In the genomic region with DNA sequence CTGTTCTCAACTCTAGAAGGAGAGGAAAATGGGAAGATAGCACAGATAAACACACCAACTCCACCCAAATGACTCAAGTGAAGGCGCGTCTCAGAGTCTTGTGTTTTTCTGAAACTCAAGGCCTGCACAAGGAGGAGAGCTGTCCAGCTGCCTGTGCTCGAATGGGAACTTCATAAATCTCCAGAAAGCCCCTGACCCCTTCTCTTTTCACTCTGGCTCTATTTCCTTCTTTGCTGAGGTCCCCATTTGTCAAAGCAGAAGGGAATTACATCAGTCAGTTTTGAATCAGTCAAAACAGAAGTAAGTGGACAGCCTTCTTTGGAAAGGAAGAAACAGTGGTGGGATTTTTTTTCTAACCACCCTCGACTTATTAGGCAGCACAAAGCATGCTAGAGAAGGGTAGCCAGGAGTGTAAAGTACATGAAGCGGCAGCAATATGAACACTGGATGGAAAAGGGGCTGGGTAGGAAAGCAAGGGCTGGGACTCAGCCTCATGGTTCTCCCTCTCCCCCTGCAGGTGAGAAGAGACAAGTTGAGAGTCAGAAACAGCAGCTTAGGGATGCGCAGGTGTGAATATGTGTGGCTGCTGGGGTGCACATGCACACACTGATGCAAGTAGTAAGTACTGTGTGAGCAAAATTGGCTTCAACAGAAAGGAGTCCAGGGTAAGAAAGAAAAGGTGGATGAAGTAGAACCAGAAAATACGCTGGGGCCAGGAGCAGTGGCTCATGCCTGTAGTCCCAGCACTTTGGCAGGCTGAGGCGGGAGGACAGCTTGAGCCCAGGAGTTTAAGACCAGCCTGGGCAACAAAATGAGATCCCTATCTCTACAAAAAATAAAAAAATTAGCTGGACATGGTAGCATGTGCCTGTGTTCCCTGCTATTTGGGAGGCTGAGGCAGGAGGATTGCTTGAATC, we compare ENCODE assay signal across 9 cellular contexts. TPM values are rescaled to one million over a fixed set of nuclear protein-coding genes. Genes with fewer than 3 reads are reported as not detected.
A peak's percentile ranks its signal among the peaks of the same experiment; 100 is the strongest.
DNase-seq lines count a peak whose midpoint lies in the region; ATAC-seq and TF ChIP-seq lines count a peak whose summit lies in the region.
"Had no signal": no experiment of that assay in that cellular context is flagged by ENCODE, and none has a peak within 500 bp of the region (broad histone marks: within the 10 kb centered on the region; RNA-seq: fewer than 3 reads in every experiment).

No MANE protein-coding gene starts in this region.

- intact Hi-C loops in Right ventricle myocardium inferior (cut with DNase I): no loop called here
- intact Hi-C loops in activated CD8-positive, alpha-beta T cell treated with anti-CD3 and anti-CD28 coated beads for 36 hours (cut with micrococcal nuclease): no loop called here

- H3K27me3 Mint-ChIP-seq in activated CD8-positive, alpha-beta T cell treated with anti-CD3 and anti-CD28 coated beads for 36 hours: peaks cover 9% of the 10 kb centered on the region

- TF ChIP-seq CTCF in right atrium auricular region (IDR thresholded peaks at IDR 0.05) (no peak), KMS-11 (conservative IDR thresholded peaks at IDR 0.05; ENCODE audit: low read depth, low read length) (peak; percentile 23; the same call in 1 of the 2 replicates)
- TF ChIP-seq CTCF in activated CD8-positive, alpha-beta T cell treated with anti-CD3 and anti-CD28 coated beads for 36 hours (IDR thresholded peaks at IDR 0.05): no peak

- POLR2A ChIA-PET in activated CD8-positive, alpha-beta T cell treated with anti-CD3 and anti-CD28 coated beads for 36 hours (lab: Charles Lee): no interaction called here
- POLR2A ChIA-PET in HEK293T (lab: Yijun Ruan, JAX): no interaction called here

- H3K9ac ChIP-seq in KMS-11: no peak overlapping the region

- DNase-seq in Right ventricle myocardium inferior (ENCODE audit: missing footprints): no peak
- no peak for DNase-seq in right atrium auricular region (ENCODE audit: low spot score)
- peak; percentile 15 for DNase-seq in activated CD8-positive, alpha-beta T cell treated with anti-CD3 and anti-CD28 coated beads for 36 hours
- peak; percentile 73 for DNase-seq in medulla oblongata (ENCODE audit: extremely low spot score)
- DNase-seq in HEK293T (ENCODE audit: extremely low spot score): no peak
- DNase-seq in NCI-H2029 (lab: John Stamatoyannopoulos, UW): no peak
- DNase-seq in NCI-H1694 treated with DMSO at 0.1 percent for 48 hours (lab: John Stamatoyannopoulos, UW): no peak
- DNase-seq: activated naive CD8-positive, alpha-beta T cell treated with anti-CD3 and anti-CD28 coated beads, Interleukin-2, amount 10 ng/mL, durations not matched to agents 7 days and 5 days had no signal

- no peaks in the 10 kb centered on the region for H3K9me3 ChIP-seq in right atrium auricular region

- H3K36me3 ChIP-seq in right atrium auricular region (no peaks in the 10 kb centered on the region), KMS-11 (ENCODE audit: insufficient read depth) (no peaks in the 10 kb centered on the region)

- CTCF ChIA-PET in activated CD8-positive, alpha-beta T cell treated with anti-CD3 and anti-CD28 coated beads for 36 hours (lab: Charles Lee): interaction anchor here (1.4 to 2.0 kb wide), 2 partner anchors 30 to 184 kb away, joined by 3 to 4 read pairs; no protein-coding TSS in a partner anchor
- CTCF ChIA-PET in HEK293T (lab: Yijun Ruan, JAX): interaction anchor here (1.2 kb wide), 1 partner anchor 187 kb away, joined by 3 read pairs; the partner anchor contains the start of gene EPHB3

- no peaks in the 10 kb centered on the region for H4K20me1 ChIP-seq in KMS-11 (ENCODE audit: insufficient read depth)

- no peaks in the 10 kb centered on the region for H3K79me2 ChIP-seq in KMS-11 (ENCODE audit: insufficient read depth, low read depth)

- H3K4me1 ChIP-seq in right atrium auricular region: no peaks in the 10 kb centered on the region
- no peaks in the 10 kb centered on the region for H3K4me1 ChIP-seq in KMS-11 (ENCODE audit: low read depth, poor library complexity, severe bottlenecking)

- ATAC-seq in Right ventricle myocardium inferior: peak; percentile 31
- ATAC-seq in activated CD8-positive, alpha-beta T cell treated with anti-CD3 and anti-CD28 coated beads for 36 hours: peak; percentile 78

- no peaks in the 10 kb centered on the region for H3K36me3 Mint-ChIP-seq in activated CD8-positive, alpha-beta T cell treated with anti-CD3 and anti-CD28 coated beads for 36 hours (ENCODE audit: low read depth)

- H3K4me3 ChIP-seq in right atrium auricular region (no peak overlapping the region), KMS-11 (IDR thresholded peaks at IDR 0.05; ENCODE audit: insufficient read depth, low read depth, low read length) (no peak overlapping the region)

- H3K4me1 Mint-ChIP-seq in activated CD8-positive, alpha-beta T cell treated with anti-CD3 and anti-CD28 coated beads for 36 hours (ENCODE audit: low read depth): peaks cover 6% of the 10 kb centered on the region

- H3K27ac Mint-ChIP-seq in activated CD8-positive, alpha-beta T cell treated with anti-CD3 and anti-CD28 coated beads for 36 hours: peak overlapping the region; percentile 34
- H3K27ac Mint-ChIP-seq: activated naive CD8-positive, alpha-beta T cell treated with anti-CD3 and anti-CD28 coated beads, Interleukin-2, amount 10 ng/mL, durations not matched to agents 7 days and 5 days had no signal

- no peak overlapping the region for H3K4me3 Mint-ChIP-seq in activated CD8-positive, alpha-beta T cell treated with anti-CD3 and anti-CD28 coated beads for 36 hours
- H3K4me3 Mint-ChIP-seq: activated naive CD8-positive, alpha-beta T cell treated with anti-CD3 and anti-CD28 coated beads, Interleukin-2, amount 10 ng/mL, durations not matched to agents 7 days and 5 days had no signal

- H3K4me2 ChIP-seq in KMS-11: no peak overlapping the region

- no peak overlapping the region for H3K27ac ChIP-seq in right atrium auricular region
- no peak overlapping the region for H3K27ac ChIP-seq in KMS-11

- no peak overlapping the region for H2AFZ ChIP-seq in KMS-11 (ENCODE audit: low read depth)

- H3K9me3 Mint-ChIP-seq in activated CD8-positive, alpha-beta T cell treated with anti-CD3 and anti-CD28 coated beads for 36 hours: no peaks in the 10 kb centered on the region
- H3K9me3 Mint-ChIP-seq: activated naive CD8-positive, alpha-beta T cell treated with anti-CD3 and anti-CD28 coated beads, Interleukin-2, amount 10 ng/mL, durations not matched to agents 7 days and 5 days had no signal

- no peaks in the 10 kb centered on the region for H3K27me3 ChIP-seq in right atrium auricular region
- H3K27me3 ChIP-seq in KMS-11 (ENCODE audit: insufficient read depth, low read depth): no peaks in the 10 kb centered on the region; the same call in 1 of the 2 replicates

TF ChIP-seq in HEK293T, 16 proteins besides CTCF, POLR2A, EP300 and RAD21:
- TF ChIP-seq FOXM1 (IDR thresholded peaks at IDR 0.05; ENCODE audit: borderline replicate concordance): no peak
- no peak for TF ChIP-seq NFRKB (IDR thresholded peaks at IDR 0.05)
- no peak for TF ChIP-seq L3MBTL2 (conservative IDR thresholded peaks at IDR 0.05)
- no peak for TF ChIP-seq FOXK2 (IDR thresholded peaks at IDR 0.05)
- TF ChIP-seq HDGF (IDR thresholded peaks at IDR 0.05; ENCODE audit: borderline replicate concordance): no peak
- no peak for TF ChIP-seq LEF1 (IDR thresholded peaks at IDR 0.05; ENCODE audit: borderline replicate concordance)
- TF ChIP-seq TARDBP (IDR thresholded peaks at IDR 0.05): no peak

RNA-seq across cellular contexts. Expression of gene MAGEF1, which starts 36.6 kb away (rescaled TPM):
- total RNA-seq in Right ventricle myocardium inferior (31.3 TPM), right atrium auricular region (10 to 100 TPM; 26.9 to 32.2 TPM)
- total RNA-seq in activated CD8-positive, alpha-beta T cell treated with anti-CD3 and anti-CD28 coated beads for 36 hours: 10 to 100 TPM; 19.2 to 19.3 TPM

Comparison
In these comparisons a context has a peak if more than half of its experiments do, and no peak if none do; other contexts are left out.
1. DNase-seq: peak in activated CD8-positive, alpha-beta T cell treated with anti-CD3 and anti-CD28 coated beads for 36 hours (single experiment) and medulla oblongata (single experiment); none in Right ventricle myocardium inferior (single experiment), right atrium auricular region (single experiment), HEK293T (single experiment), NCI-H2029 (single experiment) and NCI-H1694 treated with DMSO at 0.1 percent for 48 hours (single experiment).